2 cellular contexts compared by ENCODE assay signal in the genomic region with DNA sequence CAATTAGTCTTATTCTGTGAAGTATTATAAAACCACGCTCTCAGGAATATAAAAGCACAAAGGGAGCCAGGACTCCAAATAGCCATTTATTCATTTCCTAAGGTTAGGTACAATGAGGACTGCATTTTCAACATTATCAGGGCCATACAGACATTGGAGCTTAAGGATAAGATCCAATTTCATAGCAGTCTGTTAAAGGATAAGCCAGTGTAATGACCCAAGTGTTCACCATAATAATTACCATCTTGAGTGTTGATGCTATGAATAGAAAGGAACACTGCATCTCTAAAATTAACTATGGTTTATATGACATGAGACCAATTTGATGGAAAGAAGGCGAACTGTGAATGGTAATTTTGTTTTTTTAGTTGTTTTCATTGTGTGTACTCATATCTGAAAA.
A peak's percentile ranks its signal among the peaks of the same experiment; 100 is the strongest.
DNase-seq lines count a peak whose midpoint lies in the region; ATAC-seq, FAIRE-seq and TF ChIP-seq lines count a peak whose summit lies in the region.
"Not testable (repeated sequence)": the region's sequence is repeated elsewhere in the genome, so short reads cannot be mapped to it uniquely, and the experiment has no call there.

No MANE protein-coding gene starts in this region.

- intact Hi-C loops in K562 (cut with micrococcal nuclease), result not testable (repeated sequence)

- H3K4me2 ChIP-seq in K562 (ENCODE audit: insufficient read depth, low read length), result peak overlapping the region; percentile 38

- not testable (repeated sequence) for H3K4me3 ChIP-seq in K562

- ATAC-seq in K562, result not testable (repeated sequence)

- CTCF ChIA-PET in K562 (lab: Yijun Ruan, JAX; ENCODE audit: low intra/inter-chr PET ratio), result not testable (repeated sequence)

- FAIRE-seq in K562 (lab: Jason Lieb, UNC), result not testable (repeated sequence)

- WGBS in K562 (ENCODE audit: insufficient coverage, low coverage, missing lambda C conversion rate), result 5% methylated on average over 2 of the region's 2 CpGs

- not testable (repeated sequence) for H2AFZ ChIP-seq in K562 (ENCODE audit: low read depth, low read length)

- not testable (repeated sequence) for H3K27ac ChIP-seq in K562 (ENCODE audit: extremely low read depth, low read depth, low read length)

- peaks cover 88% of the 10 kb centered on the region for H3K79me2 ChIP-seq in K562 (ENCODE audit: control insufficient read depth, insufficient read depth, low read length)

- peak; percentile 32; the same call in 1 of the 2 replicates for TF ChIP-seq EP300 in K562 (IDR thresholded peaks at IDR 0.05; ENCODE audit: low read length)

- TF ChIP-seq POLR2A in K562 (conservative IDR thresholded peaks at IDR 0.05), result peak; percentile 58

- H3K27me3 ChIP-seq in K562 (ENCODE audit: control insufficient read depth in 2 of 2, insufficient read depth in 2 of 2, low read length in 2 of 2), result not testable (repeated sequence)

- not testable (repeated sequence) for H3K4me1 ChIP-seq in K562 (replicated peaks in 1 of 2; ENCODE audit: control insufficient read depth in 2 of 2, insufficient read depth in 2 of 2, low read length in 2 of 2)

- not testable (repeated sequence) for TF ChIP-seq CTCF in K562 (IDR thresholded peaks at IDR 0.05 in 2 of 3, conservative IDR thresholded peaks at IDR 0.05 in 1 of 3; ENCODE audit: insufficient read depth in 2 of 3, low read depth in 1 of 3, low read length in 3 of 3)

- H3K9ac ChIP-seq in K562 (ENCODE audit: insufficient read depth in 1 of 2, low read depth in 2 of 2, low read length in 2 of 2), result not testable (repeated sequence)

- DNase-seq in OCI-M1 (lab: John Stamatoyannopoulos, UW) (peak; percentile 6), K562 (ENCODE audit: extremely low read depth in 1 of 4, low spot score in 3 of 4) (peak in 2 of 4 experiments; percentile 3 to 52)

- H4K20me1 ChIP-seq in K562 (replicated peaks; ENCODE audit: control insufficient read depth, insufficient read depth, low read length), result not testable (repeated sequence)

- TF ChIP-seq RAD21 in K562 (CRISPR knock-in tag; conservative IDR thresholded peaks at IDR 0.05 in 1 of 2, IDR thresholded peaks at IDR 0.05 in 1 of 2), result not testable (repeated sequence)

- BruUV-seq in K562 (replicated peaks; lab: Mats Ljungman, UMichigan), result not testable (repeated sequence)

- H3K36me3 ChIP-seq in K562 (ENCODE audit: control insufficient read depth, insufficient read depth, low read length), result not testable (repeated sequence)

- H3K9me3 ChIP-seq in K562 (replicated peaks; ENCODE audit: control insufficient read depth, insufficient read depth, low read depth, low read length), result not testable (repeated sequence)

- POLR2A ChIA-PET in K562 (lab: Yijun Ruan, JAX), result interaction anchor here (0.7 kb wide), 2 partner anchors 23 to 212 kb away, joined by 3 read pairs; no protein-coding TSS in a partner anchor

- in situ Hi-C loops in K562 (cut with MboI), result loop anchor here (25.0 kb wide), 2 partner anchors 683 to 1233 kb away; no protein-coding TSS in a partner anchor

- not testable (repeated sequence) for H3K9me1 ChIP-seq in K562 (ENCODE audit: control insufficient read depth, insufficient read depth, low read length)

TF ChIP-seq in K562, 482 proteins besides CTCF, POLR2A, EP300 and RAD21:
- TF ChIP-seq CEBPB (tag; IDR thresholded peaks at IDR 0.05) (peak; percentile 44; the same call in 1 of the 2 replicates), POLR2G (IDR thresholded peaks at IDR 0.05; ENCODE audit: low read depth, low read length) (peak; percentile 40; the same call in 1 of the 2 replicates), SOX6 (IDR thresholded peaks at IDR 0.05) (peak; percentile 60), SMARCA4 (IDR thresholded peaks at IDR 0.05) (peak; percentile 59; the same call in 1 of the 2 replicates), NFIC (IDR thresholded peaks at IDR 0.05) (peak; percentile 40; the same call in 1 of the 2 replicates), PML (IDR thresholded peaks at IDR 0.05; ENCODE audit: low read length) (0 out of 2 replicates have a peak, but pooled peaks have one; percentile 31), SMARCE1 (IDR thresholded peaks at IDR 0.05) (0 out of 2 replicates have a peak, but pooled peaks have one; percentile 29), TBL1XR1 (IDR thresholded peaks at IDR 0.05; ENCODE audit: low read length in 2 of 2) (0 out of 4 replicates have a peak, but pooled peaks of 1 of the 2 experiments have one; percentile 4), DPF2 (IDR thresholded peaks at IDR 0.05) (peak; percentile 63; the same call in 1 of the 2 replicates), MTA2 (IDR thresholded peaks at IDR 0.05; ENCODE audit: low read depth) (peak; percentile 42; the same call in 1 of the 2 replicates), CBFA2T3 (IDR thresholded peaks at IDR 0.05) (peak; percentile 88), CBFA2T2 (conservative IDR thresholded peaks at IDR 0.05) (peak; percentile 80), NCOR1 (IDR thresholded peaks at IDR 0.05) (peak; percentile 82), MEF2D (tag; conservative IDR thresholded peaks at IDR 0.05; ENCODE audit: low read depth) (peak; percentile 76), TAL1 (IDR thresholded peaks at IDR 0.05) (peak; percentile 86), ARID1B (IDR thresholded peaks at IDR 0.05) (peak; percentile 88), SMAD4 (CRISPR knock-in tag; conservative IDR thresholded peaks at IDR 0.05) (0 out of 2 replicates have a peak, but pooled peaks have one; percentile 35), TEAD4 (IDR thresholded peaks at IDR 0.05; ENCODE audit: low read length) (peak; percentile 53; the same call in 1 of the 2 replicates), BCLAF1 (IDR thresholded peaks at IDR 0.05; ENCODE audit: borderline replicate concordance in 1 of 2, control insufficient read depth in 1 of 2, low read depth in 2 of 2, low read length in 1 of 2) (peak in 1 of 2 experiments; percentile 46; a peak in 1 of 4 replicates)
- not testable (repeated sequence) for TF ChIP-seq TEAD4 (CRISPR knock-in tag; IDR thresholded peaks at IDR 0.05; ENCODE audit: borderline replicate concordance)
